Comparison of ENCODE assay signal across 1 cellular context in genomic region chr3:113271189-113271588, GRCh38.
TF ChIP-seq lines count a peak whose summit lies in the region.

No MANE protein-coding gene starts in this region.

TF ChIP-seq in SK-N-SH treated with all-trans-retinoic acid at 6 μM for 48 hours, 23 proteins besides CTCF, POLR2A, EP300 and RAD21 (continued from another document):
- TF ChIP-seq POU6F1 (CRISPR knock-in tag; IDR thresholded peaks at IDR 0.05; ENCODE audit: borderline replicate concordance, low read depth), result no peak
- TF ChIP-seq TCF4 (CRISPR knock-in tag; IDR thresholded peaks at IDR 0.05; ENCODE audit: borderline replicate concordance), result no peak
- no peak for TF ChIP-seq RARB (CRISPR knock-in tag; IDR thresholded peaks at IDR 0.05)
